In genomic region chr1:13838236-13838635, GRCh38 we compare ENCODE assay signal across 36 cellular contexts.
"Had no signal": no experiment of that assay in that cellular context is flagged by ENCODE, and none has a peak within 500 bp of the region (broad histone marks: within the 10 kb centered on the region; RNA-seq: fewer than 3 reads in every experiment).

No MANE protein-coding gene starts in this region.

- ATAC-seq: activated naive CD4-positive, alpha-beta T cell treated with anti-CD3 and anti-CD28 coated beads, Interleukin-2, amount 50 U/mL, for 72 hours; activated naive CD8-positive, alpha-beta T cell treated with anti-CD3 and anti-CD28 coated beads, Interleukin-2, amount 50 U/mL, for 24 hours; activated T-cell treated with anti-CD3 and anti-CD28 coated beads, Interleukin-2, amount 50 U/mL, for 72 hours; activated T-helper 17 cell treated with anti-CD3 and anti-CD28 coated beads, Interleukin-2, amount 50 U/mL, for 72 hours; body of pancreas had no signal

- H3K27ac ChIP-seq: adrenal gland, ascending aorta, body of pancreas, brain microvascular endothelial cell, breast epithelium, cardiac muscle cell, colonic mucosa had no signal

- H3K27ac Mint-ChIP-seq: activated naive CD4-positive, alpha-beta T cell treated with anti-CD3 and anti-CD28 coated beads for 36 hours; activated naive CD4-positive, alpha-beta T cell treated with anti-CD3 and anti-CD28 coated beads, Interleukin-2, amount 10 ng/mL, durations not matched to agents 7 days and 5 days; activated naive CD4-positive, alpha-beta T cell treated with anti-CD3 and anti-CD28 coated beads, Interleukin-2, amount 50 U/mL, for 24 hours; activated naive CD4-positive, alpha-beta T cell treated with anti-CD3 and anti-CD28 coated beads, Interleukin-2, amount 50 U/mL, for 72 hours; activated naive CD8-positive, alpha-beta T cell; activated naive CD8-positive, alpha-beta T cell treated with anti-CD3 and anti-CD28 coated beads for 36 hours; activated naive CD8-positive, alpha-beta T cell treated with anti-CD3 and anti-CD28 coated beads, Interleukin-2, amount 10 ng/mL, durations not matched to agents 7 days and 5 days; activated naive CD8-positive, alpha-beta T cell treated with anti-CD3 and anti-CD28 coated beads, Interleukin-2, amount 50 U/mL, for 24 hours; activated T-cell treated with anti-CD3 and anti-CD28 coated beads, Interleukin-2, amount 50 U/mL, for 72 hours; activated T-helper 1 cell treated with anti-CD3 and anti-CD28 coated beads, Interleukin-12 subunit alpha, Interleukin-12 subunit beta, Interleukin-2, Interleukin-4 antibody, amounts not matched to agents 30 ng/mL and 10 ng/mL and 1 ng/mL, durations not matched to agents 14 hours and 24 hours and 36 hours; activated T-helper 17 cell treated with anti-CD3 and anti-CD28 coated beads, Interleukin-2, amount 50 U/mL, for 72 hours; activated T-helper 2 cell treated with anti-CD3 and anti-CD28 coated beads, Interferon-gamma antibody, Interleukin-2, Interleukin-4, amounts not matched to agents 10 μg/mL and 5 μg/mL and 100 μg/mL, durations not matched to agents 14 hours and 24 hours and 36 hours; brain had no signal

- H3K36me3 ChIP-seq: adrenal gland, ascending aorta, brain microvascular endothelial cell, breast epithelium, cardiac muscle cell, colonic mucosa had no signal

- H3K4me3 Mint-ChIP-seq: activated naive CD4-positive, alpha-beta T cell treated with anti-CD3 and anti-CD28 coated beads for 36 hours; activated naive CD4-positive, alpha-beta T cell treated with anti-CD3 and anti-CD28 coated beads, Interleukin-2, amount 10 ng/mL, durations not matched to agents 7 days and 5 days; activated naive CD4-positive, alpha-beta T cell treated with anti-CD3 and anti-CD28 coated beads, Interleukin-2, amount 50 U/mL, for 24 hours; activated naive CD8-positive, alpha-beta T cell; activated naive CD8-positive, alpha-beta T cell treated with anti-CD3 and anti-CD28 coated beads for 36 hours; activated naive CD8-positive, alpha-beta T cell treated with anti-CD3 and anti-CD28 coated beads, Interleukin-2, amount 10 ng/mL, durations not matched to agents 7 days and 5 days; activated naive CD8-positive, alpha-beta T cell treated with anti-CD3 and anti-CD28 coated beads, Interleukin-2, amount 50 U/mL, for 24 hours; activated T-cell treated with anti-CD3 and anti-CD28 coated beads, Interleukin-2, amount 50 U/mL, for 72 hours; activated T-helper 1 cell treated with anti-CD3 and anti-CD28 coated beads, Interleukin-12 subunit alpha, Interleukin-12 subunit beta, Interleukin-2, Interleukin-4 antibody, amounts not matched to agents 30 ng/mL and 10 ng/mL and 1 ng/mL, durations not matched to agents 14 hours and 24 hours and 36 hours; activated T-helper 17 cell treated with anti-CD3 and anti-CD28 coated beads, Interleukin-2, amount 50 U/mL, for 72 hours; brain; central memory CD8-positive, alpha-beta T cell had no signal

- H3K4me3 ChIP-seq: adrenal gland, ascending aorta, body of pancreas, breast epithelium, cardiac muscle cell, colonic mucosa had no signal

- H3K4me1 ChIP-seq: adrenal gland, ascending aorta, body of pancreas, breast epithelium, colonic mucosa had no signal

- DNase-seq: activated effector memory CD4-positive, alpha-beta T cell treated with anti-CD3 and anti-CD28 coated beads, Interleukin-2, amount 50 U/mL, for 16 hours; activated effector memory CD4-positive, alpha-beta T cell treated with Interleukin-2 at 50 U/mL for 16 hours; activated gamma-delta T cell; activated gamma-delta T cell treated with Interleukin-2 at 50 U/mL for 16 hours; activated naive CD4-positive, alpha-beta T cell; activated naive CD4-positive, alpha-beta T cell treated with anti-CD3 and anti-CD28 coated beads for 36 hours; activated naive CD4-positive, alpha-beta T cell treated with anti-CD3 and anti-CD28 coated beads, Interleukin-2, amount 10 ng/mL, durations not matched to agents 7 days and 5 days; activated naive CD4-positive, alpha-beta T cell treated with anti-CD3 and anti-CD28 coated beads, Interleukin-2, amount 50 U/mL, for 16 hours; activated naive CD4-positive, alpha-beta T cell treated with Interleukin-2 at 50 U/mL for 16 hours; activated naive CD8-positive, alpha-beta T cell treated with anti-CD3 and anti-CD28 coated beads for 36 hours; activated naive CD8-positive, alpha-beta T cell treated with anti-CD3 and anti-CD28 coated beads, Interleukin-2, amount 10 ng/mL, durations not matched to agents 7 days and 5 days; activated naive CD8-positive, alpha-beta T cell treated with anti-CD3 and anti-CD28 coated beads, Interleukin-2, amount 50 U/mL, for 24 hours; activated T-cell treated with anti-CD3 and anti-CD28 coated beads, Interleukin-2, amount 50 U/mL, for 48 hours; activated T-cell treated with anti-CD3 and anti-CD28 coated beads, Interleukin-2, amount 50 U/mL, for 72 hours; adrenal gland; amniotic stem cell; amygdala; anterior cingulate cortex; aorta; body of pancreas; brain microvascular endothelial cell; caudate nucleus; central memory CD4-positive, alpha-beta T cell; cerebellar nuclear complex; colonic mucosa had no signal

- H3K9me3 ChIP-seq: adrenal gland, ascending aorta, body of pancreas, breast epithelium, colonic mucosa had no signal

- H3K27me3 ChIP-seq: adrenal gland, ascending aorta, body of pancreas, brain microvascular endothelial cell, breast epithelium, colonic mucosa had no signal

- H3K36me3 Mint-ChIP-seq: activated naive CD4-positive, alpha-beta T cell treated with anti-CD3 and anti-CD28 coated beads, Interleukin-2, amount 10 ng/mL, durations not matched to agents 7 days and 5 days; activated naive CD4-positive, alpha-beta T cell treated with anti-CD3 and anti-CD28 coated beads, Interleukin-2, amount 50 U/mL, for 24 hours; activated naive CD4-positive, alpha-beta T cell treated with anti-CD3 and anti-CD28 coated beads, Interleukin-2, amount 50 U/mL, for 72 hours; activated naive CD8-positive, alpha-beta T cell; activated naive CD8-positive, alpha-beta T cell treated with anti-CD3 and anti-CD28 coated beads for 36 hours; activated naive CD8-positive, alpha-beta T cell treated with anti-CD3 and anti-CD28 coated beads, Interleukin-2, amount 10 ng/mL, durations not matched to agents 7 days and 5 days; brain had no signal

- H3K4me1 Mint-ChIP-seq: activated naive CD4-positive, alpha-beta T cell treated with anti-CD3 and anti-CD28 coated beads, Interleukin-2, amount 10 ng/mL, durations not matched to agents 7 days and 5 days; activated naive CD4-positive, alpha-beta T cell treated with anti-CD3 and anti-CD28 coated beads, Interleukin-2, amount 50 U/mL, for 24 hours; activated naive CD8-positive, alpha-beta T cell treated with anti-CD3 and anti-CD28 coated beads for 36 hours; activated naive CD8-positive, alpha-beta T cell treated with anti-CD3 and anti-CD28 coated beads, Interleukin-2, amount 10 ng/mL, durations not matched to agents 7 days and 5 days; activated naive CD8-positive, alpha-beta T cell treated with anti-CD3 and anti-CD28 coated beads, Interleukin-2, amount 50 U/mL, for 24 hours; activated T-helper 17 cell treated with anti-CD3 and anti-CD28 coated beads, Interleukin-2, amount 50 U/mL, for 72 hours; brain; central memory CD8-positive, alpha-beta T cell had no signal
